8 cellular contexts compared by ENCODE assay signal in genomic region chr17:70235252-70235651, GRCh38.
"Had no signal": no experiment of that assay in that cellular context is flagged by ENCODE, and none has a peak within 500 bp of the region (broad histone marks: within the 10 kb centered on the region; RNA-seq: fewer than 3 reads in every experiment).

No MANE protein-coding gene starts in this region.

- ATAC-seq: GM12878 had no signal

- DNase-seq: GDM1, GF-D8 had no signal

- FAIRE-seq: G401.6, GM12878, GM12891, GM12892, GM18507, GM19239 had no signal

- H3K4me3 ChIP-seq: GM12878 had no signal
